ENCODE assay signal across 12 cellular contexts in genomic region chr2:234243871-234244565, GRCh38.
A peak's percentile ranks its signal among the peaks of the same experiment; 100 is the strongest.
DNase-seq lines count a peak whose midpoint lies in the region; ATAC-seq, FAIRE-seq and TF ChIP-seq lines count a peak whose summit lies in the region.
"Had no signal": no experiment of that assay in that cellular context is flagged by ENCODE, and none has a peak within 500 bp of the region (broad histone marks: within the 10 kb centered on the region; RNA-seq: fewer than 3 reads in every experiment).

No MANE protein-coding gene starts in this region.

- H3K27ac Mint-ChIP-seq in T-helper 17 cell: peak overlapping the region; percentile 89

- FAIRE-seq in GM18507 (lab: Jason Lieb, UNC): peak; percentile 15
- FAIRE-seq: islet of Langerhans, urothelium cell line had no signal

- TF ChIP-seq CTCF in AG10803 (conservative IDR thresholded peaks at IDR 0.05; ENCODE audit: low read length): no peak
- no peak for TF ChIP-seq CTCF in foreskin keratinocyte (conservative IDR thresholded peaks at IDR 0.05)
- TF ChIP-seq CTCF in lower lobe of right lung (IDR thresholded peaks at IDR 0.05): no peak

- no peaks in the 10 kb centered on the region for H3K36me3 ChIP-seq in lower lobe of right lung
- H3K36me3 ChIP-seq: HAP-1 had no signal

- no peaks in the 10 kb centered on the region for H3K27me3 Mint-ChIP-seq in T-helper 17 cell

- no peaks in the 10 kb centered on the region for H3K27me3 ChIP-seq in foreskin keratinocyte
- H3K27me3 ChIP-seq in lower lobe of right lung (ENCODE audit: low read depth): no peaks in the 10 kb centered on the region

- no peaks in the 10 kb centered on the region for H3K36me3 Mint-ChIP-seq in T-helper 17 cell (ENCODE audit: low read depth)

- H3K4me3 Mint-ChIP-seq in T-helper 17 cell: peak overlapping the region; percentile 70

- H3K4me1 ChIP-seq in foreskin keratinocyte (peaks cover 62% of the 10 kb centered on the region), lower lobe of right lung (no peaks in the 10 kb centered on the region)
- H3K4me1 ChIP-seq: parathyroid adenoma had no signal

- DNase-seq in AG10803 (ENCODE audit: low read depth) (no peak), GM18507 (ENCODE audit: extremely low spot score, insufficient read length, low read depth) (no peak), T-helper 17 cell (no peak), foreskin keratinocyte (no peak), lower lobe of right lung (no peak), NCI-H2227 (lab: John Stamatoyannopoulos, UW; ENCODE audit: unreplicated experiment) (no peak), NCI-H2227 treated with DMSO at 0.1 percent for 48 hours (lab: John Stamatoyannopoulos, UW) (no peak)

- peaks cover 13% of the 10 kb centered on the region for H3K4me1 Mint-ChIP-seq in T-helper 17 cell

- intact Hi-C loops in lower lobe of right lung (cut with DNase I): no loop called here

- ATAC-seq in T-helper 17 cell (peak; percentile 30), foreskin keratinocyte (no peak), HG02763 (IDR thresholded peaks at IDR 0.05; ENCODE audit: unreplicated experiment) (no peak), lower lobe of right lung (no peak)

- H3K4me3 ChIP-seq in AG10803 (ENCODE audit: low read length) (peak overlapping the region; percentile 8; the same call in 1 of the 2 replicates), lower lobe of right lung (no peak overlapping the region)
- H3K4me3 ChIP-seq: HAP-1 had no signal

- H3K27ac ChIP-seq in foreskin keratinocyte (peak overlapping the region; percentile 94), lower lobe of right lung (no peak overlapping the region)
- H3K27ac ChIP-seq: parathyroid adenoma had no signal

- H3K9me3 ChIP-seq in T-helper 17 cell (ENCODE audit: control insufficient read depth, low read length, poor library complexity, severe bottlenecking) (no peaks in the 10 kb centered on the region), lower lobe of right lung (no peaks in the 10 kb centered on the region)
- H3K9me3 ChIP-seq: HAP-1 had no signal
